1 cellular context compared by ENCODE assay signal in genomic region chr2:122707224-122707824, GRCh38.
A peak's percentile ranks its signal among the peaks of the same experiment; 100 is the strongest.
TF ChIP-seq lines count a peak whose summit lies in the region.

No MANE protein-coding gene starts in this region.

TF ChIP-seq in GM12878, 131 proteins besides CTCF, POLR2A, EP300 and RAD21 (continued from another document and continues in another):
- TF ChIP-seq, protein P1, sequence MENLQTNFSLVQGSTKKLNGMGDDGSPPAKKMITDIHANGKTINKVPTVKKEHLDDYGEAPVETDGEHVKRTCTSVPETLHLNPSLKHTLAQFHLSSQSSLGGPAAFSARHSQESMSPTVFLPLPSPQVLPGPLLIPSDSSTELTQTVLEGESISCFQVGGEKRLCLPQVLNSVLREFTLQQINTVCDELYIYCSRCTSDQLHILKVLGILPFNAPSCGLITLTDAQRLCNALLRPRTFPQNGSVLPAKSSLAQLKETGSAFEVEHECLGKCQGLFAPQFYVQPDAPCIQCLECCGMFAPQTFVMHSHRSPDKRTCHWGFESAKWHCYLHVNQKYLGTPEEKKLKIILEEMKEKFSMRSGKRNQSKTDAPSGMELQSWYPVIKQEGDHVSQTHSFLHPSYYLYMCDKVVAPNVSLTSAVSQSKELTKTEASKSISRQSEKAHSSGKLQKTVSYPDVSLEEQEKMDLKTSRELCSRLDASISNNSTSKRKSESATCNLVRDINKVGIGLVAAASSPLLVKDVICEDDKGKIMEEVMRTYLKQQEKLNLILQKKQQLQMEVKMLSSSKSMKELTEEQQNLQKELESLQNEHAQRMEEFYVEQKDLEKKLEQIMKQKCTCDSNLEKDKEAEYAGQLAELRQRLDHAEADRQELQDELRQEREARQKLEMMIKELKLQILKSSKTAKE (IDR thresholded peaks at IDR 0.05; ENCODE audit: low read depth, poor library complexity, severe bottlenecking) = peak; percentile 54
- no peak for TF ChIP-seq ZBTB33 (IDR thresholded peaks at IDR 0.05)
- TF ChIP-seq, protein P2, sequence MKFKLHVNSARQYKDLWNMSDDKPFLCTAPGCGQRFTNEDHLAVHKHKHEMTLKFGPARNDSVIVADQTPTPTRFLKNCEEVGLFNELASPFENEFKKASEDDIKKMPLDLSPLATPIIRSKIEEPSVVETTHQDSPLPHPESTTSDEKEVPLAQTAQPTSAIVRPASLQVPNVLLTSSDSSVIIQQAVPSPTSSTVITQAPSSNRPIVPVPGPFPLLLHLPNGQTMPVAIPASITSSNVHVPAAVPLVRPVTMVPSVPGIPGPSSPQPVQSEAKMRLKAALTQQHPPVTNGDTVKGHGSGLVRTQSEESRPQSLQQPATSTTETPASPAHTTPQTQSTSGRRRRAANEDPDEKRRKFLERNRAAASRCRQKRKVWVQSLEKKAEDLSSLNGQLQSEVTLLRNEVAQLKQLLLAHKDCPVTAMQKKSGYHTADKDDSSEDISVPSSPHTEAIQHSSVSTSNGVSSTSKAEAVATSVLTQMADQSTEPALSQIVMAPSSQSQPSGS (IDR thresholded peaks at IDR 0.05; ENCODE audit: low read length) = 0 out of 2 replicates have a peak, but pooled peaks have one; percentile 15
- no peak for TF ChIP-seq RFX5 (IDR thresholded peaks at IDR 0.05; ENCODE audit: low read depth, low read length)
- peak; percentile 60 for TF ChIP-seq JUNB (IDR thresholded peaks at IDR 0.05)
- TF ChIP-seq IRF4 (IDR thresholded peaks at IDR 0.05; ENCODE audit: low read depth, low read length) = no peak
- TF ChIP-seq, protein P3, sequence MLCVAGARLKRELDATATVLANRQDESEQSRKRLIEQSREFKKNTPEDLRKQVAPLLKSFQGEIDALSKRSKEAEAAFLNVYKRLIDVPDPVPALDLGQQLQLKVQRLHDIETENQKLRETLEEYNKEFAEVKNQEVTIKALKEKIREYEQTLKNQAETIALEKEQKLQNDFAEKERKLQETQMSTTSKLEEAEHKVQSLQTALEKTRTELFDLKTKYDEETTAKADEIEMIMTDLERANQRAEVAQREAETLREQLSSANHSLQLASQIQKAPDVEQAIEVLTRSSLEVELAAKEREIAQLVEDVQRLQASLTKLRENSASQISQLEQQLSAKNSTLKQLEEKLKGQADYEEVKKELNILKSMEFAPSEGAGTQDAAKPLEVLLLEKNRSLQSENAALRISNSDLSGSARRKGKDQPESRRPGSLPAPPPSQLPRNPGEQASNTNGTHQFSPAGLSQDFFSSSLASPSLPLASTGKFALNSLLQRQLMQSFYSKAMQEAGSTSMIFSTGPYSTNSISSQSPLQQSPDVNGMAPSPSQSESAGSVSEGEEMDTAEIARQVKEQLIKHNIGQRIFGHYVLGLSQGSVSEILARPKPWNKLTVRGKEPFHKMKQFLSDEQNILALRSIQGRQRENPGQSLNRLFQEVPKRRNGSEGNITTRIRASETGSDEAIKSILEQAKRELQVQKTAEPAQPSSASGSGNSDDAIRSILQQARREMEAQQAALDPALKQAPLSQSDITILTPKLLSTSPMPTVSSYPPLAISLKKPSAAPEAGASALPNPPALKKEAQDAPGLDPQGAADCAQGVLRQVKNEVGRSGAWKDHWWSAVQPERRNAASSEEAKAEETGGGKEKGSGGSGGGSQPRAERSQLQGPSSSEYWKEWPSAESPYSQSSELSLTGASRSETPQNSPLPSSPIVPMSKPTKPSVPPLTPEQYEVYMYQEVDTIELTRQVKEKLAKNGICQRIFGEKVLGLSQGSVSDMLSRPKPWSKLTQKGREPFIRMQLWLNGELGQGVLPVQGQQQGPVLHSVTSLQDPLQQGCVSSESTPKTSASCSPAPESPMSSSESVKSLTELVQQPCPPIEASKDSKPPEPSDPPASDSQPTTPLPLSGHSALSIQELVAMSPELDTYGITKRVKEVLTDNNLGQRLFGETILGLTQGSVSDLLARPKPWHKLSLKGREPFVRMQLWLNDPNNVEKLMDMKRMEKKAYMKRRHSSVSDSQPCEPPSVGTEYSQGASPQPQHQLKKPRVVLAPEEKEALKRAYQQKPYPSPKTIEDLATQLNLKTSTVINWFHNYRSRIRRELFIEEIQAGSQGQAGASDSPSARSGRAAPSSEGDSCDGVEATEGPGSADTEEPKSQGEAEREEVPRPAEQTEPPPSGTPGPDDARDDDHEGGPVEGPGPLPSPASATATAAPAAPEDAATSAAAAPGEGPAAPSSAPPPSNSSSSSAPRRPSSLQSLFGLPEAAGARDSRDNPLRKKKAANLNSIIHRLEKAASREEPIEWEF (IDR thresholded peaks at IDR 0.05; ENCODE audit: insufficient replicate concordance, low read depth, low read length) = no peak
- TF ChIP-seq EGR1 (IDR thresholded peaks at IDR 0.05; ENCODE audit: borderline replicate concordance in 1 of 2, low read depth in 2 of 2, low read length in 2 of 2) = no peak
- peak; percentile 82 for TF ChIP-seq IKZF1 (conservative IDR thresholded peaks at IDR 0.05)
- TF ChIP-seq SPI1 (IDR thresholded peaks at IDR 0.05; ENCODE audit: borderline replicate concordance, insufficient read depth, low read depth, low read length) = no peak
- no peak for TF ChIP-seq ZZZ3 (IDR thresholded peaks at IDR 0.05; ENCODE audit: control insufficient read depth, insufficient read length, low read depth)
- no peak for TF ChIP-seq ZNF207 (IDR thresholded peaks at IDR 0.05; ENCODE audit: borderline replicate concordance)
- TF ChIP-seq MEF2B (IDR thresholded peaks at IDR 0.05; ENCODE audit: partially characterized antibody, poor library complexity, severe bottlenecking) = peak; percentile 60
- no peak for TF ChIP-seq E4F1 (IDR thresholded peaks at IDR 0.05; ENCODE audit: borderline replicate concordance, partially characterized antibody)
- TF ChIP-seq GATAD2B (conservative IDR thresholded peaks at IDR 0.05; ENCODE audit: low read depth) = 0 out of 2 replicates have a peak, but pooled peaks have one; percentile 14
- no peak for TF ChIP-seq ASH2L (IDR thresholded peaks at IDR 0.05; ENCODE audit: borderline replicate concordance, low read depth)
- TF ChIP-seq HSF1 (IDR thresholded peaks at IDR 0.05; ENCODE audit: low read depth, low read length) = no peak
- peak; percentile 88; the same call in 1 of the 2 replicates for TF ChIP-seq FOXM1 (IDR thresholded peaks at IDR 0.05; ENCODE audit: low read depth, low read length)
- TF ChIP-seq, protein P4, sequence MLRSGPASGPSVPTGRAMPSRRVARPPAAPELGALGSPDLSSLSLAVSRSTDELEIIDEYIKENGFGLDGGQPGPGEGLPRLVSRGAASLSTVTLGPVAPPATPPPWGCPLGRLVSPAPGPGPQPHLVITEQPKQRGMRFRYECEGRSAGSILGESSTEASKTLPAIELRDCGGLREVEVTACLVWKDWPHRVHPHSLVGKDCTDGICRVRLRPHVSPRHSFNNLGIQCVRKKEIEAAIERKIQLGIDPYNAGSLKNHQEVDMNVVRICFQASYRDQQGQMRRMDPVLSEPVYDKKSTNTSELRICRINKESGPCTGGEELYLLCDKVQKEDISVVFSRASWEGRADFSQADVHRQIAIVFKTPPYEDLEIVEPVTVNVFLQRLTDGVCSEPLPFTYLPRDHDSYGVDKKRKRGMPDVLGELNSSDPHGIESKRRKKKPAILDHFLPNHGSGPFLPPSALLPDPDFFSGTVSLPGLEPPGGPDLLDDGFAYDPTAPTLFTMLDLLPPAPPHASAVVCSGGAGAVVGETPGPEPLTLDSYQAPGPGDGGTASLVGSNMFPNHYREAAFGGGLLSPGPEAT (IDR thresholded peaks at IDR 0.05; ENCODE audit: low read depth) = peak; percentile 97
- TF ChIP-seq MXI1 (IDR thresholded peaks at IDR 0.05; ENCODE audit: low read depth, low read length) = 0 out of 2 replicates have a peak, but pooled peaks have one; percentile 35
- no peak for TF ChIP-seq PRDM15 (CRISPR knock-in tag; IDR thresholded peaks at IDR 0.05)
- TF ChIP-seq ZBTB11 (CRISPR knock-in tag; IDR thresholded peaks at IDR 0.05) = no peak
- TF ChIP-seq, protein P5, sequence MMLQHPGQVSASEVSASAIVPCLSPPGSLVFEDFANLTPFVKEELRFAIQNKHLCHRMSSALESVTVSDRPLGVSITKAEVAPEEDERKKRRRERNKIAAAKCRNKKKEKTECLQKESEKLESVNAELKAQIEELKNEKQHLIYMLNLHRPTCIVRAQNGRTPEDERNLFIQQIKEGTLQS (IDR thresholded peaks at IDR 0.05; ENCODE audit: borderline replicate concordance, extremely low read depth, low read depth, low read length) = no peak
- TF ChIP-seq BACH1 (IDR thresholded peaks at IDR 0.05; ENCODE audit: borderline replicate concordance) = no peak
- TF ChIP-seq STAT3 (IDR thresholded peaks at IDR 0.05; ENCODE audit: low read depth, low read length) = no peak
- no peak for TF ChIP-seq FOXK2 (IDR thresholded peaks at IDR 0.05)
- 0 out of 2 replicates have a peak, but pooled peaks have one; percentile 17 for TF ChIP-seq ZNF217 (IDR thresholded peaks at IDR 0.05)
- TF ChIP-seq SMARCA5 (IDR thresholded peaks at IDR 0.05) = no peak
